Comparison of ENCODE assay signal across 1 cellular context in the genomic region with DNA sequence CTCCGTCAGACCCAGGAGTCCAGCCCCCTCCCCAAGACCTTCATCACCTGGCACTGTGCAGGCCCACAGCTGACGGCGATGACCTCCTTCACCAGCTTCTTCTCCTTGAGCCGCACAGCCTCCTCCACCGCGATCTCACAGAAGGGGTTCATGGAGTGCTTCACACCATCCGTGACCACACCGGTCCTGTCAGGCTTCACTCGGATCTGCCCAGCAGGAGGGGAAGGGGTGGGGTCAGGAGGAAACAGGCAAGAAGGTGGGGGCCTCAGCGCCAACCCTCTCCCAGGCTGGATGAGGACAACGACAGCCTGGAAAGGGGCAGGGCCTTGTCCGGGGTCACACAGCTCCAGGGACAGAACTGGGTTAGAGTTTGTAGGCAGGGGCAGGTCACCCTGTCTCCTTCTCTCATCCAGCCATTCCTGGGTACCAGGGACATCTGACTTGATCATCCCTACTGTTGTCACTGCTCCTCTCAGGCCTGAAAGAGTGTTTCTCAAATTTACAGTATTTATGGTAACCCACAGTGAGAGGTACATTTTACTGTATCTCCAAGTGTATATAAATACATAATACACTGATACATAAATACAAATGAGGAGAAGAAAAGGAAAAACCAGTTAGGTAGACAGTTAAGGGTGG.
TF ChIP-seq lines count a peak whose summit lies in the region.

No MANE protein-coding gene starts in this region.

TF ChIP-seq in HepG2, 621 proteins besides CTCF, POLR2A, EP300 and RAD21 (continued from another document and continues in another):
- TF ChIP-seq ZNF609 (CRISPR knock-in tag; IDR thresholded peaks at IDR 0.05; ENCODE audit: borderline replicate concordance) (no peak; the same call in 1 of the 2 replicates), HNRNPUL1 (IDR thresholded peaks at IDR 0.05; ENCODE audit: low read depth, low read length) (no peak), ZNF451 (CRISPR knock-in tag; IDR thresholded peaks at IDR 0.05) (0 out of 2 replicates have a peak, but pooled peaks have one; percentile 34), KDM1A (CRISPR knock-in tag; IDR thresholded peaks at IDR 0.05) (no peak), PAX8 (CRISPR knock-in tag; IDR thresholded peaks at IDR 0.05; ENCODE audit: borderline replicate concordance) (no peak), ZHX1 (CRISPR knock-in tag; IDR thresholded peaks at IDR 0.05; ENCODE audit: low read depth) (no peak), PAXIP1 (CRISPR knock-in tag; conservative IDR thresholded peaks at IDR 0.05) (no peak), ZNF382 (CRISPR knock-in tag; IDR thresholded peaks at IDR 0.05; ENCODE audit: borderline replicate concordance) (no peak), KLF16 (CRISPR knock-in tag; IDR thresholded peaks at IDR 0.05) (no peak), ZBTB42 (CRISPR knock-in tag; IDR thresholded peaks at IDR 0.05) (no peak), GPN1 (CRISPR knock-in tag; IDR thresholded peaks at IDR 0.05; ENCODE audit: borderline replicate concordance) (no peak), ZSCAN29 (CRISPR knock-in tag; conservative IDR thresholded peaks at IDR 0.05) (no peak; the same call in 1 of the 2 replicates), IRF2 (CRISPR knock-in tag; IDR thresholded peaks at IDR 0.05) (no peak), SRSF1 (optimal IDR thresholded peaks at IDR 0.05; ENCODE audit: low read depth, low read length) (no peak), ZFP36 (IDR thresholded peaks at IDR 0.05; ENCODE audit: borderline replicate concordance, low read depth, low read length, partially characterized antibody) (no peak), THAP11 (CRISPR knock-in tag; IDR thresholded peaks at IDR 0.05) (no peak), ZNF362 (CRISPR knock-in tag; IDR thresholded peaks at IDR 0.05; ENCODE audit: borderline replicate concordance) (no peak), PHF5A (CRISPR knock-in tag; IDR thresholded peaks at IDR 0.05; ENCODE audit: low read depth, unreplicated experiment) (no peak), ZNF414 (CRISPR knock-in tag; IDR thresholded peaks at IDR 0.05) (no peak), MIER2 (CRISPR knock-in tag; IDR thresholded peaks at IDR 0.05) (no peak), ZNF570 (CRISPR knock-in tag; IDR thresholded peaks at IDR 0.05; ENCODE audit: borderline replicate concordance) (no peak), KMT2B (CRISPR knock-in tag; IDR thresholded peaks at IDR 0.05) (no peak), NONO (IDR thresholded peaks at IDR 0.05) (no peak), NONO (CRISPR knock-in tag; conservative IDR thresholded peaks at IDR 0.05) (peak; percentile 49; the same call in 1 of the 2 replicates), ZNF367 (CRISPR knock-in tag; IDR thresholded peaks at IDR 0.05; ENCODE audit: borderline replicate concordance) (no peak), HMGXB4 (CRISPR knock-in tag; IDR thresholded peaks at IDR 0.05; ENCODE audit: borderline replicate concordance in 1 of 2, low read depth in 1 of 2) (peak; percentile 34 to 62; a peak in 2 of 4 replicates), ZNF879 (CRISPR knock-in tag; IDR thresholded peaks at IDR 0.05) (no peak), ZNF501 (CRISPR knock-in tag; IDR thresholded peaks at IDR 0.05) (no peak; the same call in 1 of the 2 replicates), KDM4B (CRISPR knock-in tag; IDR thresholded peaks at IDR 0.05) (no peak), ZNF704 (CRISPR knock-in tag; IDR thresholded peaks at IDR 0.05; ENCODE audit: borderline replicate concordance) (no peak), ZNF124 (CRISPR knock-in tag; IDR thresholded peaks at IDR 0.05) (no peak), ZFP37 (CRISPR knock-in tag; IDR thresholded peaks at IDR 0.05; ENCODE audit: borderline replicate concordance) (no peak), MBNL3 (CRISPR knock-in tag; conservative IDR thresholded peaks at IDR 0.05) (no peak), MTF1 (CRISPR knock-in tag; IDR thresholded peaks at IDR 0.05) (no peak), ZNF446 (CRISPR knock-in tag; IDR thresholded peaks at IDR 0.05) (no peak), KMT2A (CRISPR knock-in tag; IDR thresholded peaks at IDR 0.05) (no peak), TCF12 (IDR thresholded peaks at IDR 0.05) (no peak), TCF12 (CRISPR knock-in tag; IDR thresholded peaks at IDR 0.05) (no peak), RBAK (CRISPR knock-in tag; IDR thresholded peaks at IDR 0.05) (no peak), HOXA9 (CRISPR knock-in tag; IDR thresholded peaks at IDR 0.05; ENCODE audit: borderline replicate concordance) (no peak)
- TF ChIP-seq, protein P1, sequence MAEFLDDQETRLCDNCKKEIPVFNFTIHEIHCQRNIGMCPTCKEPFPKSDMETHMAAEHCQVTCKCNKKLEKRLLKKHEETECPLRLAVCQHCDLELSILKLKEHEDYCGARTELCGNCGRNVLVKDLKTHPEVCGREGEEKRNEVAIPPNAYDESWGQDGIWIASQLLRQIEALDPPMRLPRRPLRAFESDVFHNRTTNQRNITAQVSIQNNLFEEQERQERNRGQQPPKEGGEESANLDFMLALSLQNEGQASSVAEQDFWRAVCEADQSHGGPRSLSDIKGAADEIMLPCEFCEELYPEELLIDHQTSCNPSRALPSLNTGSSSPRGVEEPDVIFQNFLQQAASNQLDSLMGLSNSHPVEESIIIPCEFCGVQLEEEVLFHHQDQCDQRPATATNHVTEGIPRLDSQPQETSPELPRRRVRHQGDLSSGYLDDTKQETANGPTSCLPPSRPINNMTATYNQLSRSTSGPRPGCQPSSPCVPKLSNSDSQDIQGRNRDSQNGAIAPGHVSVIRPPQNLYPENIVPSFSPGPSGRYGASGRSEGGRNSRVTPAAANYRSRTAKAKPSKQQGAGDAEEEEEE (CRISPR knock-in tag; IDR thresholded peaks at IDR 0.05; ENCODE audit: borderline replicate concordance), result no peak
- TF ChIP-seq, protein P2, sequence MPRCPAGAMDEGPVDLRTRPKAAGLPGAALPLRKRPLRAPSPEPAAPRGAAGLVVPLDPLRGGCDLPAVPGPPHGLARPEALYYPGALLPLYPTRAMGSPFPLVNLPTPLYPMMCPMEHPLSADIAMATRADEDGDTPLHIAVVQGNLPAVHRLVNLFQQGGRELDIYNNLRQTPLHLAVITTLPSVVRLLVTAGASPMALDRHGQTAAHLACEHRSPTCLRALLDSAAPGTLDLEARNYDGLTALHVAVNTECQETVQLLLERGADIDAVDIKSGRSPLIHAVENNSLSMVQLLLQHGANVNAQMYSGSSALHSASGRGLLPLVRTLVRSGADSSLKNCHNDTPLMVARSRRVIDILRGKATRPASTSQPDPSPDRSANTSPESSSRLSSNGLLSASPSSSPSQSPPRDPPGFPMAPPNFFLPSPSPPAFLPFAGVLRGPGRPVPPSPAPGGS (CRISPR knock-in tag; IDR thresholded peaks at IDR 0.05), result 0 out of 2 replicates have a peak, but pooled peaks have one; percentile 17
